Comparison of ENCODE assay signal across 8 cellular contexts in genomic region chr5:98927242-98927987, GRCh38. TPM values are rescaled to one million over a fixed set of nuclear protein-coding genes. Genes with fewer than 3 reads are reported as not detected.
DNase-seq lines count a peak whose midpoint lies in the region; ATAC-seq and TF ChIP-seq lines count a peak whose summit lies in the region.

No MANE protein-coding gene starts in this region.

- TF ChIP-seq CTCF in AG09309 (IDR thresholded peaks at IDR 0.05; ENCODE audit: control insufficient read depth, insufficient read depth, low read depth, low read length, missing control alignments), result no peak

- intact Hi-C loops in posterior vena cava (cut with DNase I), result no loop called here

- H3K4me3 ChIP-seq in AG09309 (ENCODE audit: control insufficient read depth, low read depth, low read length), result peak overlapping the region; percentile 62

- DNase-seq in AG09309 (ENCODE audit: low read depth) (no peak), T follicular helper cell (ENCODE audit: low read depth) (peak; percentile 60), astrocyte of the hippocampus (ENCODE audit: low read depth, low spot score) (peak; percentile 79), iris pigment epithelial cell (ENCODE audit: low read depth) (peak; percentile 87), posterior vena cava (ENCODE audit: low spot score) (no peak)
- DNase-seq in stimulated activated CD4-positive, alpha-beta T cell treated with anti-CD3 and anti-CD28 coated beads, Interleukin-12 subunit alpha, Interleukin-12 subunit beta, amount 100 ng/mL, for 48 hours (ENCODE audit: low read depth in 2 of 3, low spot score in 1 of 3), result peak; percentile 43 to 45 (median 44)

- ATAC-seq in GM18858 (IDR thresholded peaks at IDR 0.05; ENCODE audit: unreplicated experiment) (peak; percentile 21), HG03558 (IDR thresholded peaks at IDR 0.05; ENCODE audit: extremely low read depth, unreplicated experiment) (peak; percentile 18)

RNA-seq across cellular contexts. Expression of gene CHD1, which starts 1.4 kb away (rescaled TPM):
- total RNA-seq in posterior vena cava, result 10 to 100 TPM; 32.3 to 39.9 TPM

Comparison
In these comparisons a context has a peak if more than half of its experiments do, and no peak if none do; other contexts are left out.
1. DNase-seq: peak in T follicular helper cell (single experiment), astrocyte of the hippocampus (single experiment), iris pigment epithelial cell (single experiment) and stimulated activated CD4-positive, alpha-beta T cell treated with anti-CD3 and anti-CD28 coated beads, Interleukin-12 subunit alpha, Interleukin-12 subunit beta, amount 100 ng/mL, for 48 hours (3 of 3); none in AG09309 (single experiment) and posterior vena cava (single experiment).